Comparison of ENCODE assay signal across 8 cellular contexts in the genomic region with DNA sequence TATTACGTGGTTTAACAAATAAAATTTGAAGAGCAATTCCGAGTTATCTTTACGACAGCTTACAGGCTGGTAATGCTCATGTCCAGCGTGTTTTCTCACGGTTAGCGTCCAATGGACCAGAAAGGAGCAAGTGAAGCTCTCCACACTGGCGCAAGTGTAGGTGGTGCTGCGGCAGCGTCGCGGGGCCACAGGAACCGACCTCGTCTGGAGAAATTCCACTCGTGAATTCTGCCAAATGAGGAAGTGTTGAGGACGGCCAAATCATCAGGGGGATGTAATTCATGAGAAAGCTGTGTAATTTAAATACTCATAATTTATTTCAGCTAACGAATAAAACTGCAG. TPM values are rescaled to one million over a fixed set of nuclear protein-coding genes. Genes with fewer than 3 reads are reported as not detected.
DNase-seq lines count a peak whose midpoint lies in the region; ATAC-seq and TF ChIP-seq lines count a peak whose summit lies in the region.

No MANE protein-coding gene starts in this region.

- no peak for DNase-seq in CD8-positive, alpha-beta T cell
- DNase-seq in naive B cell, result no peak
- no peak for DNase-seq in dedifferentiated amniotic fluid mesenchymal stem cell (ENCODE audit: extremely low spot score)
- no peak for DNase-seq in NCI-H128 (lab: John Stamatoyannopoulos, UW; ENCODE audit: unreplicated experiment)
- no peak for DNase-seq in SIG-M5 treated with dmso at 0.1 percent for 504 hours (lab: John Stamatoyannopoulos, UW; ENCODE audit: unreplicated experiment)

- CTCF ChIA-PET in CD8-positive, alpha-beta T cell (lab: Charles Lee), result interaction anchor here (1.0 to 2.1 kb wide), 2 partner anchors 82 to 117 kb away, joined by 3 to 9 read pairs; a partner anchor contains a TSS

- H3K27ac ChIP-seq in CD8-positive, alpha-beta T cell (ENCODE audit: low read depth, low read length), result peak overlapping the region; percentile 91
- no peak overlapping the region for H3K27ac ChIP-seq in HUES6 (ENCODE audit: low read depth, low read length)
- H3K27ac ChIP-seq in cingulate gyrus (ENCODE audit: low read depth, low read length), result peak overlapping the region; percentile 75

- peaks cover 7% of the 10 kb centered on the region for H3K36me3 ChIP-seq in CD8-positive, alpha-beta T cell (ENCODE audit: insufficient read depth, low read length)
- no peaks in the 10 kb centered on the region for H3K36me3 ChIP-seq in HUES6 (ENCODE audit: control insufficient read depth, insufficient read depth, low read length)

- peaks cover 35% of the 10 kb centered on the region for H3K4me1 Mint-ChIP-seq in CD8-positive, alpha-beta T cell (ENCODE audit: low read depth)
- peaks cover 19 to 27% (median 23%) of the 10 kb centered on the region in 3 donors for H3K4me1 Mint-ChIP-seq in naive B cell

- H3K4me3 ChIP-seq in CD8-positive, alpha-beta T cell (ENCODE audit: low read depth, low read length), result peak overlapping the region; percentile 52
- peak overlapping the region; percentile 47; the same call in 1 of the 2 replicates for H3K4me3 ChIP-seq in HUES6 (ENCODE audit: low read depth, low read length)

- POLR2A ChIA-PET in CD8-positive, alpha-beta T cell (lab: Charles Lee), result interaction anchor here (0.9 to 1.9 kb wide), 4 partner anchors 68 to 119 kb away, joined by 3 to 7 read pairs (median 4); a partner anchor contains a TSS

- H3K9ac ChIP-seq in HUES6 (ENCODE audit: low read length), result no peak overlapping the region

- peak overlapping the region; percentile 89 for H3K4me3 Mint-ChIP-seq in CD8-positive, alpha-beta T cell
- peak overlapping the region; percentile 88 to 97 (median 94) for H3K4me3 Mint-ChIP-seq in naive B cell

- TF ChIP-seq CTCF in CD8-positive, alpha-beta T cell (IDR thresholded peaks at IDR 0.05), result no peak

- ATAC-seq in CD8-positive, alpha-beta T cell, result no peak
- ATAC-seq in GM21515 (IDR thresholded peaks at IDR 0.05; ENCODE audit: unreplicated experiment), result peak; percentile 28
- ATAC-seq in naive B cell (ENCODE audit: low read depth in 2 of 2), result peak; percentile 2 to 6

- peaks cover 39% of the 10 kb centered on the region for H3K36me3 Mint-ChIP-seq in CD8-positive, alpha-beta T cell
- H3K36me3 Mint-ChIP-seq in naive B cell, result peaks cover 22 to 23% of the 10 kb centered on the region in 2 donors

- H3K9me3 Mint-ChIP-seq in CD8-positive, alpha-beta T cell, result peaks cover 3% of the 10 kb centered on the region
- H3K9me3 Mint-ChIP-seq in naive B cell, result no peaks in the 10 kb centered on the region

- no peaks in the 10 kb centered on the region for H3K9me3 ChIP-seq in CD8-positive, alpha-beta T cell (ENCODE audit: low read length)
- H3K9me3 ChIP-seq in HUES6 (ENCODE audit: control insufficient read depth, insufficient read depth, low read depth, low read length), result peaks cover 53% of the 10 kb centered on the region

- peaks cover 16% of the 10 kb centered on the region for H3K4me1 ChIP-seq in CD8-positive, alpha-beta T cell (ENCODE audit: insufficient read depth, low read length)
- H3K4me1 ChIP-seq in HUES6 (ENCODE audit: control insufficient read depth, insufficient read depth, low read length), result no peaks in the 10 kb centered on the region

- H3K27me3 Mint-ChIP-seq in CD8-positive, alpha-beta T cell (ENCODE audit: low read depth), result no peaks in the 10 kb centered on the region
- no peaks in the 10 kb centered on the region for H3K27me3 Mint-ChIP-seq in naive B cell

- peak overlapping the region; percentile 95 for H3K27ac Mint-ChIP-seq in CD8-positive, alpha-beta T cell
- H3K27ac Mint-ChIP-seq in naive B cell, result peak overlapping the region; percentile 91 to 96 (median 96)

- no peaks in the 10 kb centered on the region for H3K27me3 ChIP-seq in CD8-positive, alpha-beta T cell (ENCODE audit: insufficient read depth, low read length)
- no peaks in the 10 kb centered on the region; the same call in 1 of the 2 replicates for H3K27me3 ChIP-seq in HUES6 (ENCODE audit: control insufficient read depth, insufficient read depth, low read length)

- intact Hi-C loops in CD8-positive, alpha-beta T cell (cut with DNase I, micrococcal nuclease), result loop anchor here (1.0 to 5.0 kb wide), 7 partner anchors 46 to 309 kb away; a partner anchor contains a TSS

RNA-seq across cellular contexts. Expression of a gene that starts 0.3 kb away (rescaled TPM):
- total RNA-seq in CD8-positive, alpha-beta T cell, result 10 to 100 TPM; 12.4 to 12.8 TPM
- polyA plus RNA-seq in naive B cell (ENCODE audit: low read depth in 6 of 6), result 1 to 10 TPM; 2.3 to 5.0 (median 4.0) TPM
